ENCODE assay signal across 2 cellular contexts in the genomic region with DNA sequence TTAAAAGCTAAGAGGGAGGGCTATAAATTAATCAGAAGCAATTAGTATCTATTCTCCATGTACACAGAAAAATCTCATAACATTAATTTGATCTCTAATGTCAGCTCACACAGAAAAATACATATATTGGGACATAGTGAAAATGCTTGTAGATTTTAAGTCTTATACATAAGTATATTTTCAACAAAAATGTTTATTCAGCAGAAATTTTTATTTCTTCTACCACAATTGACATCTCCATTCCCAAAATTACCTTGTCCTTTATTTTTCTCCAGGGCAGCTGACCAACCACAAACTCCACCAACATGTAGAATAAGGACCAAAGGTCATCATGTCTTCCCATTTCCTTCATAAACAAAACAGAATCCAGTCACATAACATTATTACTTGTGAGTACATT.
TF ChIP-seq lines count a peak whose summit lies in the region.

No MANE protein-coding gene starts in this region.

TF ChIP-seq in HepG2, 621 proteins besides CTCF, POLR2A, EP300 and RAD21 (continued from another document):
- TF ChIP-seq ZBTB21 (CRISPR knock-in tag; IDR thresholded peaks at IDR 0.05) (no peak), BHLHE40 (IDR thresholded peaks at IDR 0.05; ENCODE audit: low read length) (no peak)

TF ChIP-seq in K562, 482 proteins besides CTCF, POLR2A, EP300 and RAD21 (continued from another document):
- TF ChIP-seq C11orf30 (IDR thresholded peaks at IDR 0.05; ENCODE audit: low read depth), result peak; percentile 85
- peak; percentile 73 for TF ChIP-seq MAFG (tag; conservative IDR thresholded peaks at IDR 0.05)
- TF ChIP-seq KLF13 (tag; IDR thresholded peaks at IDR 0.05; ENCODE audit: borderline replicate concordance, low read depth), result no peak
- TF ChIP-seq MAFK (IDR thresholded peaks at IDR 0.05; ENCODE audit: low read length), result peak; percentile 67
- no peak for TF ChIP-seq CBX3 (IDR thresholded peaks at IDR 0.05; ENCODE audit: borderline replicate concordance in 1 of 2, low read length in 2 of 2)
- peak; percentile 70 for TF ChIP-seq MAFF (IDR thresholded peaks at IDR 0.05; ENCODE audit: low read length)
